In genomic region chrX:312621-313331, GRCh38 we compare ENCODE assay signal across 17 cellular contexts.
"Had no signal": no experiment of that assay in that cellular context is flagged by ENCODE, and none has a peak within 500 bp of the region (broad histone marks: within the 10 kb centered on the region; RNA-seq: fewer than 3 reads in every experiment).

No MANE protein-coding gene starts in this region.

- H3K4me3 Mint-ChIP-seq: activated CD8-positive, alpha-beta memory T cell treated with anti-CD3 and anti-CD28 coated beads, Interleukin-2, amount 10 ng/mL, durations not matched to agents 7 days and 5 days; activated T-helper 17 cell treated with anti-CD3 and anti-CD28 coated beads, Interleukin-2, amount 50 U/mL, for 72 hours; mesothelial cell of epicardium had no signal

- ATAC-seq: activated CD8-positive, alpha-beta memory T cell treated with anti-CD3 and anti-CD28 coated beads, Interleukin-2, amount 10 ng/mL, durations not matched to agents 7 days and 5 days; activated T-helper 17 cell treated with anti-CD3 and anti-CD28 coated beads, Interleukin-2, amount 50 U/mL, for 72 hours; gastrocnemius medialis had no signal

- H3K9me3 Mint-ChIP-seq: activated T-helper 17 cell treated with anti-CD3 and anti-CD28 coated beads, Interleukin-2, amount 50 U/mL, for 72 hours; mesothelial cell of epicardium; neural crest cell had no signal

- H3K4me1 ChIP-seq: prostate gland had no signal

- H3K27me3 ChIP-seq: brain microvascular endothelial cell, gastrocnemius medialis had no signal

- H3K4me3 ChIP-seq: gastrocnemius medialis, prostate gland, SK-N-MC had no signal

- H3K27me3 Mint-ChIP-seq: activated CD8-positive, alpha-beta memory T cell treated with anti-CD3 and anti-CD28 coated beads, Interleukin-2, amount 10 ng/mL, durations not matched to agents 7 days and 5 days; activated T-helper 17 cell treated with anti-CD3 and anti-CD28 coated beads, Interleukin-2, amount 50 U/mL, for 72 hours had no signal

- H3K9me3 ChIP-seq: gastrocnemius medialis, prostate gland had no signal

- H3K27ac ChIP-seq: brain microvascular endothelial cell, gastrocnemius medialis, prostate gland, SK-N-MC, WERI-Rb-1 had no signal

- H3K27ac Mint-ChIP-seq: activated CD8-positive, alpha-beta memory T cell treated with anti-CD3 and anti-CD28 coated beads, Interleukin-2, amount 10 ng/mL, durations not matched to agents 7 days and 5 days; mesothelial cell of epicardium had no signal

- DNase-seq: activated CD4-positive, alpha-beta T cell treated with anti-CD3 and anti-CD28 coated beads for 1 hour; activated CD4-positive, alpha-beta T cell treated with anti-CD3 and anti-CD28 coated beads, Interleukin-2, amount 50 U/mL, for 48 hours; activated CD8-positive, alpha-beta memory T cell treated with anti-CD3 and anti-CD28 coated beads, Interleukin-2, amount 10 ng/mL, durations not matched to agents 7 days and 5 days; activated naive CD4-positive, alpha-beta T cell; activated T-cell treated with anti-CD3 and anti-CD28 coated beads, Interleukin-2, amount 50 U/mL, for 1 hour; brain microvascular endothelial cell; cerebellar nuclear complex; effector CD8-positive, alpha-beta T cell; gastrocnemius medialis; kidney glomerular epithelial cell; stimulated activated naive CD4-positive, alpha-beta T cell; WERI-Rb-1 had no signal
